8 cellular contexts compared by ENCODE assay signal in the genomic region with DNA sequence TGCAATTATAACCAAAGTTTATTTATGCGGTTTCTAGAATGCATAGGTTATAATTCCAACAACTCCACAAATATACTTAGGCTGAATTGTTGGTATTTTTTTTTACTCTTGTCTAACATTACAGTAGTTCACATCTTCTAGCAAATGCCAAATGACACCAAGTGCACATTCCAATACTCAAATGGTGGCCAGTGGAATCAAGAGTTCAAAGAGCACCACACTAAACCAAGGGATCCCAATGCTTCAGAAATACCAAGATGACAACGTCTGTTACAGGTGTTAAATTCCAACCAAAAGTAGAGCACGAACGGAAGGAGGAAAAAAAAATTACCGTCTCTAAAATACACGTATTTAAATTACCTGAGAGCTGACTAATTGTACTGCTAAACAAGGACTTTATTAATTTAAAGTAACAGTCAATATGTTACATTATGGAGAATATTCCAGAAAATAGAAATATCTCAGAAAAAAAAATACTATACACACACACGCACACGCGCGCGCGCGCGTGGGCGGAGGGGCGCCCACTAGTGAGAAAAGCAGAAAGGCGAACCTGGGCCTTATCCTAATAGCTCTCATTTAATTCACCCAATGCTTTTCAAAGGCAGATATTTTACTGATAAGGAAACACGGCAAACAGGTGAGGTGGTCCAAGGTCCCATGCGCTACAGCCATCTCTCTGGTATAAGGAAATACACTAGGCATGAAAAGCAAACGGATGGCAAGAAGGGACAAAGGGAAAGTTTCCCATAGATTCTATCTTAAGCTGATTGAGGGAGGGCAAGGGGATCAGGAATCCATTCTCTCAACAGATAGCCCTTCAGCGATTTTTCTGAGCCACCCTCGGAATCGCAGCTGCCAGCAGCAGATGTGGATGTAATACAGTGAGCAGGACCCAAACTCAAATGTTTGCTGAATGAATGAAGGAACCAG. TPM values are rescaled to one million over a fixed set of nuclear protein-coding genes. Genes with fewer than 3 reads are reported as not detected.
DNase-seq lines count a peak whose midpoint lies in the region; ATAC-seq and TF ChIP-seq lines count a peak whose summit lies in the region.

No MANE protein-coding gene starts in this region.

- TF ChIP-seq CTCF in A673 (conservative IDR thresholded peaks at IDR 0.05; ENCODE audit: low read depth, low read length), result peak; percentile 40
- peak; percentile 16 for TF ChIP-seq CTCF in GM13977 (IDR thresholded peaks at IDR 0.05; ENCODE audit: extremely low read depth, insufficient read depth, missing control alignments)
- TF ChIP-seq CTCF in psoas muscle (IDR thresholded peaks at IDR 0.05), result no peak

- H3K27ac ChIP-seq in A673 (ENCODE audit: low read depth, low read length, poor library complexity, severe bottlenecking) (peak overlapping the region; percentile 82), right cardiac atrium (ENCODE audit: low read length) (peak overlapping the region; percentile 89), psoas muscle (peak overlapping the region; percentile 94)

- BruUV-seq in A673 (replicated peaks; lab: Mats Ljungman, UMichigan), result no TSS peak

- POLR2A ChIA-PET in A673 (lab: Charles Lee; ENCODE audit: low non-redundant PET), result interaction anchor here (0.5 kb wide), 1 partner anchor 127 kb away, joined by 3 read pairs; no protein-coding TSS in a partner anchor

- H3K9ac ChIP-seq in adipocyte (ENCODE audit: low read length), result peak overlapping the region; percentile 91

- H3K9me3 ChIP-seq in A673 (ENCODE audit: low read depth, low read length, poor library complexity, severe bottlenecking), result no peaks in the 10 kb centered on the region
- no peaks in the 10 kb centered on the region for H3K9me3 ChIP-seq in adipocyte (ENCODE audit: control insufficient read depth, low read length)
- no peaks in the 10 kb centered on the region for H3K9me3 ChIP-seq in right cardiac atrium (ENCODE audit: control insufficient read depth, low read length)
- H3K9me3 ChIP-seq in psoas muscle, result no peaks in the 10 kb centered on the region

- H3K4me1 ChIP-seq in A673 (ENCODE audit: insufficient read depth, low read length, poor library complexity, severe bottlenecking) (peaks cover 9% of the 10 kb centered on the region), adipocyte (ENCODE audit: control insufficient read depth, insufficient read depth, low read length) (peaks cover 20% of the 10 kb centered on the region), right cardiac atrium (ENCODE audit: control insufficient read depth, insufficient read depth, low read length) (no peaks in the 10 kb centered on the region), psoas muscle (peaks cover 36% of the 10 kb centered on the region)

- DNase-seq in A673 (ENCODE audit: low spot score) (peak; percentile 29), GM13977 (ENCODE audit: low spot score) (peak; percentile 10), NOMO-1 treated with DMSO at 0.1 percent for 48 hours (lab: John Stamatoyannopoulos, UW; ENCODE audit: unreplicated experiment) (peak; percentile 52), adipocyte (ENCODE audit: low read depth) (peak; percentile 58), right cardiac atrium (peak in 1 of 3 donors; percentile 59), psoas muscle (peak in 1 of 2 donors; percentile 28), NCI-H128 (lab: John Stamatoyannopoulos, UW; ENCODE audit: unreplicated experiment) (no peak), GDM1 (lab: John Stamatoyannopoulos, UW) (no peak)

- ATAC-seq in right cardiac atrium, result peak in 1 of 2 donors; percentile 9
- peak in 2 of 4 donors; percentile 1 to 4 for ATAC-seq in psoas muscle

- WGBS in right cardiac atrium, result 19% methylated on average over 23 of the region's 23 CpGs
- 21 to 25% (median 23%) methylated on average over 23 of the region's 23 CpGs for WGBS in psoas muscle, 3 donors

- in situ Hi-C loops in GM13977 (cut with MboI; ENCODE audit: low pct_unique_long_range_greater_than_20kb, low sequenced_read_pairs, unreplicated experiment), result no loop called here

- CTCF ChIA-PET in A673 (lab: Charles Lee), result no interaction called here

- H3K4me3 ChIP-seq in A673 (ENCODE audit: low read depth, low read length, poor library complexity, severe bottlenecking) (peak overlapping the region; percentile 88), adipocyte (ENCODE audit: low read length) (peak overlapping the region; percentile 97), right cardiac atrium (ENCODE audit: low read length) (peak overlapping the region; percentile 80), psoas muscle (peak overlapping the region; percentile 95)

- H3K27me3 ChIP-seq in A673 (replicated peaks; ENCODE audit: insufficient read depth, low read depth, low read length, poor library complexity) (no peaks in the 10 kb centered on the region), adipocyte (replicated peaks; ENCODE audit: control insufficient read depth, insufficient read depth, low read length) (no peaks in the 10 kb centered on the region), right cardiac atrium (ENCODE audit: control insufficient read depth, insufficient read depth) (no peaks in the 10 kb centered on the region), psoas muscle (ENCODE audit: insufficient read depth in 3 of 3, low read length in 2 of 3) (no peaks in the 10 kb centered on the region)

- H3K36me3 ChIP-seq in A673 (ENCODE audit: insufficient read depth, low read length, poor library complexity, severe bottlenecking), result peaks cover 10% of the 10 kb centered on the region
- peaks cover 21% of the 10 kb centered on the region for H3K36me3 ChIP-seq in adipocyte (ENCODE audit: control insufficient read depth, insufficient read depth, low read length, severe bottlenecking)
- peaks cover 0 to 28% of the 10 kb centered on the region in 2 donors for H3K36me3 ChIP-seq in psoas muscle (ENCODE audit: insufficient read depth in 1 of 2, low read depth in 1 of 2)

- intact Hi-C loops in A673 (cut with micrococcal nuclease; ENCODE audit: unreplicated experiment) (no loop called here), right cardiac atrium (cut with DNase I) (no loop called here), psoas muscle (cut with DNase I) (no loop called here)

RNA-seq across cellular contexts. Expression of gene PIGF, which starts 1.0 kb away (rescaled TPM):
- total RNA-seq in A673 (2021), result 22.7 and 30.2 TPM in 2 replicates
- 10 to 100 TPM in 3 of 4 donors, 1 to 10 TPM in 1; 9.5 to 14.1 (median 12.2) TPM for total RNA-seq in right cardiac atrium
- 10.1 TPM for polyA plus RNA-seq in right cardiac atrium
- total RNA-seq in psoas muscle, result 10 to 100 TPM in 2 of 4 donors, 1 to 10 TPM in 2; 7.8 to 13.0 (median 9.3) TPM
- 10 to 100 TPM in 2 of 3 donors, 1 to 10 TPM in 1; 8.6 to 24.1 (median 11.1) TPM for polyA plus RNA-seq in psoas muscle

RNA-seq across cellular contexts. Expression of gene CRIPT, which starts 1.2 kb away (rescaled TPM):
- total RNA-seq in A673 (2021) (17.1 and 19.2 TPM in 2 replicates), right cardiac atrium (10 to 100 TPM; 14.2 to 20.1 (median 17.3) TPM), psoas muscle (10 to 100 TPM; 10.9 to 15.7 (median 14.4) TPM)
- polyA plus RNA-seq in right cardiac atrium (18.8 TPM), psoas muscle (10 to 100 TPM in 2 of 3 donors, 1 to 10 TPM in 1; 5.7 to 21.4 (median 12.3) TPM)

Comparison
In these comparisons a context has a peak if more than half of its experiments do, and no peak if none do; other contexts are left out.
1. DNase-seq: peak in A673 (single experiment), GM13977 (single experiment), NOMO-1 treated with DMSO at 0.1 percent for 48 hours (single experiment) and adipocyte (single experiment); none in NCI-H128 (single experiment) and GDM1 (single experiment).
2. Peak in every context shown above with its lines, with median percentiles within 50 percentile points of each other: H3K27ac ChIP-seq and H3K4me3 ChIP-seq.